23 cellular contexts compared by ENCODE assay signal in the genomic region with DNA sequence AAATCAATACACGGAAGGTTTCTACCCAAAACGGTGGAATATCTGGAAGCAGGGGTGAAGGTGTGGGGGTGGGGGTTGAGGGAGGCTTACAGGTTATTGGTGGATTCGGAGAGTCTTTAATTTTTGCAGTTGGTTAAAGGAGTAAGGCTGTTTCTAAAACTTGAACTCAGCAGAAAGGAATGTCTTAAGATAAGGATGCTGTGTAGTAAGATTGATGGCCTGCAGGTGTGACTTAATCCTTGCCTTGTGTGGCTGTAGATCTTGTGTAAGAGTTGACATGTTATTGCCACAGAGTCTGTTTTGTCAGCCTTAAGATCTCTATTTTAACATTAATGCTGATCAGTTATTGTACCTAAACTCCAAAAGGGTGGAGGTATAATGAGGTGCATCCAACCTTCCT. TPM values are rescaled to one million over a fixed set of nuclear protein-coding genes. Genes with fewer than 3 reads are reported as not detected.
DNase-seq lines count a peak whose midpoint lies in the region; ATAC-seq, FAIRE-seq and TF ChIP-seq lines count a peak whose summit lies in the region.
"Had no signal": no experiment of that assay in that cellular context is flagged by ENCODE, and none has a peak within 500 bp of the region (broad histone marks: within the 10 kb centered on the region; RNA-seq: fewer than 3 reads in every experiment).

No MANE protein-coding gene starts in this region.

- no peaks in the 10 kb centered on the region for H3K27me3 Mint-ChIP-seq in WTC11 (ENCODE audit: low read depth)

- no peak overlapping the region for H3K4me3 Mint-ChIP-seq in WTC11
- H3K4me3 Mint-ChIP-seq: activated CD8-positive, alpha-beta T cell treated with anti-CD3 and anti-CD28 coated beads for 36 hours; activated T-cell treated with anti-CD3 and anti-CD28 coated beads, Interleukin-2, amount 50 U/mL, for 4 hours; neural crest cell; T-helper 1 cell treated with Interleukin-12 subunit alpha and Interleukin-12 subunit beta and Interleukin-4 antibody, amounts not matched to agents 30 μg/mL and 1 μg/mL, for 36 hours had no signal

- H3K36me3 Mint-ChIP-seq in WTC11, result peaks cover 8% of the 10 kb centered on the region

- DNase-seq in WTC11 (ENCODE audit: low spot score) (no peak), kidney glomerular epithelial cell (lab: John Stamatoyannopoulos, UW) (peak; percentile 12), pancreas (peak in 1 of 6 donors; percentile 13), mesenteric fat pad (ENCODE audit: low spot score) (no peak), RCC 7860 (ENCODE audit: low spot score) (no peak), activated gamma-delta T cell (lab: John Stamatoyannopoulos, UW) (no peak), SKM-1 (lab: John Stamatoyannopoulos, UW; ENCODE audit: unreplicated experiment) (no peak)
- DNase-seq: activated CD8-positive, alpha-beta T cell treated with anti-CD3 and anti-CD28 coated beads for 36 hours; activated T-cell treated with anti-CD3 and anti-CD28 coated beads, Interleukin-2, amount 50 U/mL, for 4 hours; caudate nucleus; effector memory CD4-positive, alpha-beta T cell; GOT3; left ventricle myocardium superior; MV-4-11; NCI-H1930; NCI-H446; SHP77 treated with DMSO at 0.1 percent for 48 hours had no signal

- peaks cover 14% of the 10 kb centered on the region for H3K9me3 Mint-ChIP-seq in WTC11
- H3K9me3 Mint-ChIP-seq: activated CD8-positive, alpha-beta T cell treated with anti-CD3 and anti-CD28 coated beads for 36 hours; activated T-cell treated with anti-CD3 and anti-CD28 coated beads, Interleukin-2, amount 50 U/mL, for 4 hours; T-helper 1 cell treated with Interleukin-12 subunit alpha and Interleukin-12 subunit beta and Interleukin-4 antibody, amounts not matched to agents 30 μg/mL and 1 μg/mL, for 36 hours had no signal

- ATAC-seq in GM19035 (IDR thresholded peaks at IDR 0.05; ENCODE audit: unreplicated experiment) (peak; percentile 19), WTC11 (peak; percentile 44; the same call in 1 of the 2 replicates), pancreas (peak; percentile 87 to 93 (median 90))
- ATAC-seq: activated CD8-positive, alpha-beta T cell treated with anti-CD3 and anti-CD28 coated beads for 36 hours; activated T-cell treated with anti-CD3 and anti-CD28 coated beads, Interleukin-2, amount 50 U/mL, for 4 hours; left ventricle myocardium superior had no signal

- H3K4me1 ChIP-seq in pancreas, result peaks cover 0 to 14% (median 7%) of the 10 kb centered on the region in 3 donors
- H3K4me1 ChIP-seq: right atrium auricular region had no signal

- FAIRE-seq in pancreas (lab: Jason Lieb, UNC), result no peak
- FAIRE-seq in RCC 7860 (lab: Jason Lieb, UNC), result no peak
- FAIRE-seq: G401.6 had no signal

- POLR2A ChIA-PET in WTC11 (lab: Charles Lee), result no interaction called here

- no peaks in the 10 kb centered on the region for H3K9me3 ChIP-seq in pancreas
- H3K9me3 ChIP-seq: right atrium auricular region had no signal

- H3K4me1 Mint-ChIP-seq in WTC11, result peaks cover 18% of the 10 kb centered on the region
- H3K4me1 Mint-ChIP-seq: neural crest cell had no signal

- no peaks in the 10 kb centered on the region for H3K27me3 ChIP-seq in pancreas
- H3K27me3 ChIP-seq: right atrium auricular region had no signal

- H3K27ac ChIP-seq in pancreas, result peak overlapping the region; percentile 12 to 85 (median 55)
- H3K27ac ChIP-seq: right atrium auricular region had no signal

- 18 to 26% methylated on average over 3 of the region's 3 CpGs for WGBS in pancreas, 2 donors

- H3K27ac Mint-ChIP-seq in WTC11, result peak overlapping the region; percentile 26; the same call in 1 of the 2 replicates
- H3K27ac Mint-ChIP-seq: activated CD8-positive, alpha-beta T cell treated with anti-CD3 and anti-CD28 coated beads for 36 hours; T-helper 1 cell treated with Interleukin-12 subunit alpha and Interleukin-12 subunit beta and Interleukin-4 antibody, amounts not matched to agents 30 μg/mL and 1 μg/mL, for 36 hours had no signal

- intact Hi-C loops in pancreas (cut with DNase I), result no loop called here

- no peak overlapping the region for H3K4me3 ChIP-seq in pancreas
- H3K4me3 ChIP-seq: right atrium auricular region had no signal

- no peaks in the 10 kb centered on the region for H3K36me3 ChIP-seq in pancreas
- H3K36me3 ChIP-seq: right atrium auricular region had no signal

- CTCF ChIA-PET in WTC11 (lab: Charles Lee), result interaction anchor here (0.8 kb wide), 1 partner anchor 246 kb away, joined by 3 read pairs; no protein-coding TSS in a partner anchor

- TF ChIP-seq CTCF in WTC11 (IDR thresholded peaks at IDR 0.05) (no peak), pancreas (IDR thresholded peaks at IDR 0.05) (no peak)

TF ChIP-seq in WTC11, 78 proteins besides CTCF, POLR2A, EP300 and RAD21:
- TF ChIP-seq MYBL2 (CRISPR knock-in tag; IDR thresholded peaks at IDR 0.05), result no peak
- TF ChIP-seq, protein P1, sequence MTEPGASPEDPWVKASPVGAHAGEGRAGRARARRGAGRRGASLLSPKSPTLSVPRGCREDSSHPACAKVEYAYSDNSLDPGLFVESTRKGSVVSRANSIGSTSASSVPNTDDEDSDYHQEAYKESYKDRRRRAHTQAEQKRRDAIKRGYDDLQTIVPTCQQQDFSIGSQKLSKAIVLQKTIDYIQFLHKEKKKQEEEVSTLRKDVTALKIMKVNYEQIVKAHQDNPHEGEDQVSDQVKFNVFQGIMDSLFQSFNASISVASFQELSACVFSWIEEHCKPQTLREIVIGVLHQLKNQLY (CRISPR knock-in tag; IDR thresholded peaks at IDR 0.05), result no peak
- no peak for TF ChIP-seq FOXK1 (CRISPR knock-in tag; IDR thresholded peaks at IDR 0.05)
- TF ChIP-seq NR1H2 (CRISPR knock-in tag; IDR thresholded peaks at IDR 0.05), result no peak
- no peak for TF ChIP-seq RORB (CRISPR knock-in tag; IDR thresholded peaks at IDR 0.05)
- TF ChIP-seq, protein P2, sequence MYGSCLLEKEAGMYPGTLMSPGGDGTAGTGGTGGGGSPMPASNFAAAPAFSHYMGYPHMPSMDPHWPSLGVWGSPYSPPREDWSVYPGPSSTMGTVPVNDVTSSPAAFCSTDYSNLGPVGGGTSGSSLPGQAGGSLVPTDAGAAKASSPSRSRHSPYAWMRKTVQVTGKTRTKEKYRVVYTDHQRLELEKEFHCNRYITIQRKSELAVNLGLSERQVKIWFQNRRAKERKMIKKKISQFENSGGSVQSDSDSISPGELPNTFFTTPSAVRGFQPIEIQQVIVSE (CRISPR knock-in tag; IDR thresholded peaks at IDR 0.05; ENCODE audit: borderline replicate concordance), result no peak
- TF ChIP-seq JAZF1 (CRISPR knock-in tag; IDR thresholded peaks at IDR 0.05), result no peak
- no peak for TF ChIP-seq NFYB (CRISPR knock-in tag; conservative IDR thresholded peaks at IDR 0.05; ENCODE audit: low read depth)
- no peak for TF ChIP-seq RELA (CRISPR knock-in tag; IDR thresholded peaks at IDR 0.05; ENCODE audit: borderline replicate concordance)
- no peak for TF ChIP-seq GABPB1 (CRISPR knock-in tag; IDR thresholded peaks at IDR 0.05)
- TF ChIP-seq, protein P3, sequence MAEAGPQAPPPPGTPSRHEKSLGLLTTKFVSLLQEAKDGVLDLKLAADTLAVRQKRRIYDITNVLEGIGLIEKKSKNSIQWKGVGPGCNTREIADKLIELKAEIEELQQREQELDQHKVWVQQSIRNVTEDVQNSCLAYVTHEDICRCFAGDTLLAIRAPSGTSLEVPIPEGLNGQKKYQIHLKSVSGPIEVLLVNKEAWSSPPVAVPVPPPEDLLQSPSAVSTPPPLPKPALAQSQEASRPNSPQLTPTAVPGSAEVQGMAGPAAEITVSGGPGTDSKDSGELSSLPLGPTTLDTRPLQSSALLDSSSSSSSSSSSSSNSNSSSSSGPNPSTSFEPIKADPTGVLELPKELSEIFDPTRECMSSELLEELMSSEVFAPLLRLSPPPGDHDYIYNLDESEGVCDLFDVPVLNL (CRISPR knock-in tag; IDR thresholded peaks at IDR 0.05; ENCODE audit: borderline replicate concordance, low read depth), result no peak

RNA-seq across cellular contexts. Expression of a gene that starts 16.4 kb away (rescaled TPM):
- total RNA-seq in WTC11 (2021), result not detected in 3 replicates
- total RNA-seq in pancreas, result not detected
- not detected for polyA plus RNA-seq in pancreas
- not detected for total RNA-seq in mesenteric fat pad
- total RNA-seq: activated CD8-positive, alpha-beta T cell treated with anti-CD3 and anti-CD28 coated beads for 36 hours; activated T-cell treated with anti-CD3 and anti-CD28 coated beads, Interleukin-2, amount 50 U/mL, for 4 hours; fibroblast of lung; left ventricle myocardium superior; neural crest cell; right atrium auricular region had no signal
- polyA plus RNA-seq: fibroblast of lung had no signal

Comparison
In these comparisons a context has a peak if more than half of its experiments do, and no peak if none do; other contexts are left out.
1. ATAC-seq: peak in every context shown above with its lines; median percentile 90 in pancreas; 44 in WTC11; 19 in GM19035.